In genomic region chr2:231680992-231681852, GRCh38 we compare ENCODE assay signal across 9 cellular contexts. TPM values are rescaled to one million over a fixed set of nuclear protein-coding genes. Genes with fewer than 3 reads are reported as not detected.
DNase-seq lines count a peak whose midpoint lies in the region; ATAC-seq, FAIRE-seq and TF ChIP-seq lines count a peak whose summit lies in the region.
"Had no signal": no experiment of that assay in that cellular context is flagged by ENCODE, and none has a peak within 500 bp of the region (broad histone marks: within the 10 kb centered on the region; RNA-seq: fewer than 3 reads in every experiment).

No MANE protein-coding gene starts in this region.

- H3K4me1 Mint-ChIP-seq in memory B cell: peaks cover 22% of the 10 kb centered on the region

- intact Hi-C loops in endothelial cell of umbilical vein (cut with micrococcal nuclease): loop anchor here (1.0 to 2.0 kb wide), 2 partner anchors 18 to 25 kb away; no protein-coding TSS in a partner anchor

- H3K27ac ChIP-seq in SJSA1 (peak overlapping the region; percentile 90), endothelial cell of umbilical vein (ENCODE audit: insufficient read depth, low read depth, low read length) (peak overlapping the region; percentile 66), thoracic aorta (peak overlapping the region; percentile 85 to 89)

- H3K4me1 ChIP-seq in SJSA1 (replicated peaks) (peaks cover 18% of the 10 kb centered on the region), endothelial cell of umbilical vein (ENCODE audit: control insufficient read depth, extremely low read depth, insufficient read depth, low read length) (peaks cover 4% of the 10 kb centered on the region), thoracic aorta (ENCODE audit: control insufficient read depth in 1 of 2, low read depth in 2 of 2) (peaks cover 0 to 17% of the 10 kb centered on the region in 2 donors)

- H3K27me3 Mint-ChIP-seq in memory B cell: no peaks in the 10 kb centered on the region

- in situ Hi-C loops in GM18951 (cut with MboI; ENCODE audit: low sequenced_read_pairs, unreplicated experiment): no loop called here

- H3K36me3 ChIP-seq in SJSA1: no peaks in the 10 kb centered on the region
- no peaks in the 10 kb centered on the region for H3K36me3 ChIP-seq in endothelial cell of umbilical vein (ENCODE audit: control insufficient read depth in 2 of 2, extremely low read depth in 1 of 2, insufficient read depth in 2 of 2, low read length in 2 of 2)
- no peaks in the 10 kb centered on the region for H3K36me3 ChIP-seq in thoracic aorta

- no peaks in the 10 kb centered on the region for H3K27me3 ChIP-seq in SJSA1 (replicated peaks)
- H3K27me3 ChIP-seq in endothelial cell of umbilical vein (ENCODE audit: control insufficient read depth in 2 of 2, insufficient read depth in 2 of 2, low read length in 2 of 2): no peaks in the 10 kb centered on the region
- no peaks in the 10 kb centered on the region for H3K27me3 ChIP-seq in thoracic aorta (replicated peaks; ENCODE audit: insufficient read depth)

- peak overlapping the region; percentile 94 for H3K27ac Mint-ChIP-seq in memory B cell

- TF ChIP-seq CTCF in endothelial cell of umbilical vein (IDR thresholded peaks at IDR 0.05; ENCODE audit: extremely low read depth in 1 of 2, insufficient read depth in 1 of 2, low read depth in 1 of 2, low read length in 2 of 2): no peak
- no peak for TF ChIP-seq CTCF in thoracic aorta (IDR thresholded peaks at IDR 0.05)

- DNase-seq in CD1c-positive myeloid dendritic cell (ENCODE audit: extremely low spot score) (peak; percentile 50), SJSA1 (ENCODE audit: low read depth in 1 of 2, low spot score in 2 of 2) (peak; percentile 59 to 88), endothelial cell of umbilical vein (ENCODE audit: low read depth, low spot score) (peak; percentile 67), memory B cell (ENCODE audit: low spot score in 2 of 2) (no peak), thoracic aorta (ENCODE audit: low spot score) (peak; percentile 58), NCI-H128 (lab: John Stamatoyannopoulos, UW; ENCODE audit: unreplicated experiment) (no peak)

- H3K79me2 ChIP-seq in endothelial cell of umbilical vein (ENCODE audit: control insufficient read depth, insufficient read depth, low read length): no peaks in the 10 kb centered on the region

- H3K36me3 Mint-ChIP-seq in memory B cell: no peaks in the 10 kb centered on the region

- TF ChIP-seq POLR2A in GM18951 (IDR thresholded peaks at IDR 0.05; ENCODE audit: extremely low read depth, insufficient read depth, insufficient read length): peak; percentile 79
- peak; percentile 78 for TF ChIP-seq POLR2A in endothelial cell of umbilical vein (IDR thresholded peaks at IDR 0.05; ENCODE audit: low read depth, low read length)

- H3K4me2 ChIP-seq in endothelial cell of umbilical vein (ENCODE audit: insufficient read depth, low read length): peak overlapping the region; percentile 74

- POLR2A ChIA-PET in endothelial cell of umbilical vein (lab: Charles Lee): interaction anchor here (0.6 kb wide), 1 partner anchor 23 kb away, joined by 4 read pairs; no protein-coding TSS in a partner anchor

- peak overlapping the region; percentile 93 for H2AFZ ChIP-seq in endothelial cell of umbilical vein (ENCODE audit: low read depth, low read length)

- dilution Hi-C loops in endothelial cell of umbilical vein (cut with MboI; ENCODE audit: extremely low pct_ligation_motif_present, low sequenced_read_pairs): no loop called here

- no peaks in the 10 kb centered on the region for H3K9me3 Mint-ChIP-seq in memory B cell

- peak; percentile 40 for FAIRE-seq in endothelial cell of umbilical vein (lab: Jason Lieb, UNC)
- FAIRE-seq: TTC549 had no signal

- peak overlapping the region; percentile 89 for H3K4me3 Mint-ChIP-seq in memory B cell

- BruUV-seq in endothelial cell of umbilical vein (replicated peaks; lab: Mats Ljungman, UMichigan): TSS peak; percentile 93

- ATAC-seq in HG03135 (IDR thresholded peaks at IDR 0.05; ENCODE audit: unreplicated experiment) (peak; percentile 57), memory B cell (ENCODE audit: low read depth) (peak; percentile 66), thoracic aorta (ENCODE audit: insufficient number of reproducible peaks, low FRiP score, low read depth) (peak; percentile 70)

- no peaks in the 10 kb centered on the region for H4K20me1 ChIP-seq in endothelial cell of umbilical vein (replicated peaks; ENCODE audit: control insufficient read depth, extremely low read depth, insufficient read depth, low read length)

- no peaks in the 10 kb centered on the region for H3K9me1 ChIP-seq in endothelial cell of umbilical vein (replicated peaks; ENCODE audit: control insufficient read depth, extremely low read depth, insufficient read depth, low read length)

- H3K9ac ChIP-seq in endothelial cell of umbilical vein (replicated peaks; ENCODE audit: extremely low read depth, insufficient read depth, low read length): peak overlapping the region; percentile 73

- H3K4me3 ChIP-seq in SJSA1 (peak overlapping the region; percentile 48), endothelial cell of umbilical vein (replicated peaks in 1 of 3; ENCODE audit: insufficient read depth in 1 of 3, low read depth in 1 of 3, low read length in 3 of 3) (peak overlapping the region in 2 of 3 experiments; percentile 40 to 43), thoracic aorta (peak overlapping the region; percentile 70)

- H3K9me3 ChIP-seq in SJSA1 (replicated peaks) (no peaks in the 10 kb centered on the region), endothelial cell of umbilical vein (replicated peaks; ENCODE audit: control insufficient read depth, insufficient read depth, low read length) (no peaks in the 10 kb centered on the region), thoracic aorta (no peaks in the 10 kb centered on the region)

- CTCF ChIA-PET in endothelial cell of umbilical vein (lab: Charles Lee): interaction anchor here (1.1 to 9.6 kb wide), 2 partner anchors 25 to 34 kb away, joined by 3 to 107 read pairs; no protein-coding TSS in a partner anchor

TF ChIP-seq in endothelial cell of umbilical vein, 7 proteins besides CTCF, POLR2A, EP300 and RAD21:
- TF ChIP-seq JUN (IDR thresholded peaks at IDR 0.05; ENCODE audit: borderline replicate concordance, insufficient read depth, insufficient read length, low read depth) (no peak), EZH2 (IDR thresholded peaks at IDR 0.05; ENCODE audit: borderline replicate concordance, low read depth, low read length, severe bottlenecking) (no peak), POLR2AphosphoS5 (IDR thresholded peaks at IDR 0.05; ENCODE audit: insufficient read depth, low read depth, low read length) (peak; percentile 87), MYC (IDR thresholded peaks at IDR 0.05; ENCODE audit: low read depth, low read length) (no peak)

RNA-seq across cellular contexts. Expression of gene PTMA, which starts 27.1 kb away (rescaled TPM):
- total RNA-seq in SJSA1 (2014; rRNA removed; shearing (Covaris generic)): 971 and 998 TPM in 2 replicates
- 1,418 and 1,488 TPM in 2 replicates for total RNA-seq in endothelial cell of umbilical vein
- polyA plus RNA-seq in endothelial cell of umbilical vein: 273 and 404 TPM in 2 replicates
- 749 and 766 TPM in 2 replicates for polyA plus RNA-seq in endothelial cell of umbilical vein (2011; cell fraction: cytosol; rRNA removed)
- 329 and 598 TPM in 2 replicates for polyA plus RNA-seq in endothelial cell of umbilical vein (2011; cell fraction: nucleus; rRNA removed)
- polyA plus RNA-seq in endothelial cell of umbilical vein (2012): 1,179 and 1,542 TPM in 2 replicates
- polyA minus RNA-seq in endothelial cell of umbilical vein: 229 and 282 TPM in 2 replicates
- 411 TPM for polyA minus RNA-seq in endothelial cell of umbilical vein (2011; cell fraction: cytosol; rRNA and poly(A)+ RNA removed)
- polyA minus RNA-seq in endothelial cell of umbilical vein (2011; cell fraction: nucleus; rRNA and poly(A)+ RNA removed): 112 and 238 TPM in 2 replicates
- 1,000 to 10,000 TPM in 1 of 2 donors, 100 to 1,000 TPM in 1; 700 to 1,022 TPM for total RNA-seq in thoracic aorta

Comparison
In these comparisons a context has a peak if more than half of its experiments do, and no peak if none do; other contexts are left out.
1. DNase-seq: peak in CD1c-positive myeloid dendritic cell (single experiment), SJSA1 (2 of 2), endothelial cell of umbilical vein (single experiment) and thoracic aorta (single experiment); none in memory B cell (0 of 2) and NCI-H128 (single experiment).
2. Peak in every context shown above with its lines, with median percentiles within 50 percentile points of each other: ATAC-seq, H3K27ac ChIP-seq and H3K4me3 ChIP-seq.